Comparison of ENCODE assay signal across 1 cellular context in genomic region chr6:109008951-109009760, GRCh38.
TF ChIP-seq lines count a peak whose summit lies in the region.

No MANE protein-coding gene starts in this region.

TF ChIP-seq in H1, 55 proteins besides CTCF, POLR2A, EP300 and RAD21:
- TF ChIP-seq BACH1 (IDR thresholded peaks at IDR 0.05; ENCODE audit: low read length) = no peak
- no peak for TF ChIP-seq MAFK (IDR thresholded peaks at IDR 0.05; ENCODE audit: low read depth, low read length)
- TF ChIP-seq E2F6 (IDR thresholded peaks at IDR 0.05) = peak; percentile 16; the same call in 1 of the 2 replicates
- no peak for TF ChIP-seq HDAC6 (IDR thresholded peaks at IDR 0.05; ENCODE audit: low read depth, low read length)
- no peak for TF ChIP-seq BRCA1 (IDR thresholded peaks at IDR 0.05; ENCODE audit: low read depth, low read length)
- TF ChIP-seq EZH2 (IDR thresholded peaks at IDR 0.05; ENCODE audit: low read depth, low read length, severe bottlenecking) = no peak
- TF ChIP-seq SUZ12 (IDR thresholded peaks at IDR 0.05; ENCODE audit: low read length) = no peak
- TF ChIP-seq GTF2F1 (IDR thresholded peaks at IDR 0.05; ENCODE audit: borderline replicate concordance, low read depth, low read length) = 0 out of 2 replicates have a peak, but pooled peaks have one; percentile 19
- TF ChIP-seq SP2 (IDR thresholded peaks at IDR 0.05; ENCODE audit: low read length) = peak; percentile 30; the same call in 1 of the 2 replicates
- TF ChIP-seq POU5F1 (IDR thresholded peaks at IDR 0.05; ENCODE audit: low read depth, low read length) = no peak
- TF ChIP-seq ZNF274 (IDR thresholded peaks at IDR 0.05; ENCODE audit: borderline replicate concordance, extremely low read depth, low read length) = no peak
- TF ChIP-seq JUND (IDR thresholded peaks at IDR 0.05; ENCODE audit: low read length) = no peak
- no peak for TF ChIP-seq GABPA (IDR thresholded peaks at IDR 0.05; ENCODE audit: borderline replicate concordance, insufficient read depth, low read length)
- peak; percentile 75; the same call in 1 of the 2 replicates for TF ChIP-seq TBP (IDR thresholded peaks at IDR 0.05; ENCODE audit: low read depth, low read length)
- no peak for TF ChIP-seq CBX8 (IDR thresholded peaks at IDR 0.05; ENCODE audit: borderline replicate concordance, low read depth, low read length)
- TF ChIP-seq CTBP2 (IDR thresholded peaks at IDR 0.05; ENCODE audit: borderline replicate concordance, insufficient read depth, insufficient read length, low read length) = no peak
- TF ChIP-seq RFX5 (IDR thresholded peaks at IDR 0.05; ENCODE audit: borderline replicate concordance, low read depth, low read length) = no peak
- TF ChIP-seq SP1 (IDR thresholded peaks at IDR 0.05; ENCODE audit: low read depth, low read length) = peak; percentile 92
- no peak for TF ChIP-seq SRF (IDR thresholded peaks at IDR 0.05; ENCODE audit: low read depth, low read length)
- TF ChIP-seq RXRA (IDR thresholded peaks at IDR 0.05; ENCODE audit: insufficient read depth, low read depth, low read length) = no peak
- no peak for TF ChIP-seq YY1 (IDR thresholded peaks at IDR 0.05; ENCODE audit: low read depth, low read length)
- TF ChIP-seq SIRT6 (IDR thresholded peaks at IDR 0.05; ENCODE audit: low read length) = no peak
- TF ChIP-seq KDM1A (IDR thresholded peaks at IDR 0.05; ENCODE audit: borderline replicate concordance, low read length) = no peak
- peak; percentile 76; the same call in 1 of the 2 replicates for TF ChIP-seq PHF8 (conservative IDR thresholded peaks at IDR 0.05; ENCODE audit: low read depth, low read length)
- TF ChIP-seq HDAC2 (IDR thresholded peaks at IDR 0.05; ENCODE audit: borderline replicate concordance in 1 of 2, low read depth in 2 of 2, low read length in 2 of 2) = 0 out of 4 replicates have a peak, but pooled peaks of 1 of the 2 experiments have one; percentile 32
- no peak for TF ChIP-seq NANOG (IDR thresholded peaks at IDR 0.05; ENCODE audit: insufficient read depth, low read depth, low read length, poor library complexity, severe bottlenecking)
- TF ChIP-seq CHD1 (IDR thresholded peaks at IDR 0.05; ENCODE audit: low read depth, low read length) = no peak
- TF ChIP-seq TEAD4 (IDR thresholded peaks at IDR 0.05; ENCODE audit: low read depth, low read length) = no peak
- no peak for TF ChIP-seq ATF2 (IDR thresholded peaks at IDR 0.05; ENCODE audit: low read length)
- TF ChIP-seq KDM4A (IDR thresholded peaks at IDR 0.05; ENCODE audit: low read depth, low read length, severe bottlenecking) = peak; percentile 81
- no peak for TF ChIP-seq NRF1 (IDR thresholded peaks at IDR 0.05; ENCODE audit: low read depth, low read length)
- TF ChIP-seq SAP30 (IDR thresholded peaks at IDR 0.05; ENCODE audit: insufficient read depth, insufficient replicate concordance, low read length) = no peak
- TF ChIP-seq TCF12 (IDR thresholded peaks at IDR 0.05; ENCODE audit: low read depth, low read length) = peak; percentile 83; the same call in 1 of the 2 replicates
- peak; percentile 86 for TF ChIP-seq CHD2 (IDR thresholded peaks at IDR 0.05; ENCODE audit: low read length)
- no peak for TF ChIP-seq SIX5 (IDR thresholded peaks at IDR 0.05; ENCODE audit: low read depth, low read length)
- no peak for TF ChIP-seq RNF2 (IDR thresholded peaks at IDR 0.05; ENCODE audit: borderline replicate concordance, low read depth, low read length, missing control alignments, poor library complexity, severe bottlenecking)
- TF ChIP-seq CREB1 (IDR thresholded peaks at IDR 0.05) = peak; percentile 58; the same call in 1 of the 2 replicates
- TF ChIP-seq POLR2AphosphoS5 (IDR thresholded peaks at IDR 0.05; ENCODE audit: low read depth, low read length) = no peak; the same call in 1 of the 2 replicates
- no peak for TF ChIP-seq CHD7 (IDR thresholded peaks at IDR 0.05; ENCODE audit: insufficient replicate concordance, low read length)
- TF ChIP-seq JUN (IDR thresholded peaks at IDR 0.05; ENCODE audit: low read depth, low read length) = no peak
- no peak for TF ChIP-seq CBX5 (IDR thresholded peaks at IDR 0.05; ENCODE audit: low read depth, low read length)
- no peak for TF ChIP-seq FOSL1 (IDR thresholded peaks at IDR 0.05; ENCODE audit: insufficient read depth, low read depth, low read length)
- TF ChIP-seq RBBP5 (IDR thresholded peaks at IDR 0.05; ENCODE audit: borderline replicate concordance, low read depth, low read length) = peak; percentile 95; the same call in 1 of the 2 replicates
- peak; percentile 92 for TF ChIP-seq ASH2L (IDR thresholded peaks at IDR 0.05; ENCODE audit: low read length)
- TF ChIP-seq BCL11A (IDR thresholded peaks at IDR 0.05; ENCODE audit: low read depth in 2 of 2, low read length in 2 of 2) = no peak
- TF ChIP-seq MAX (IDR thresholded peaks at IDR 0.05) = no peak; the same call in 1 of the 2 replicates
- TF ChIP-seq ATF3 (IDR thresholded peaks at IDR 0.05; ENCODE audit: insufficient read depth, low read depth, low read length) = no peak
- TF ChIP-seq TAF7 (optimal IDR thresholded peaks at IDR 0.05; ENCODE audit: borderline replicate concordance, low read depth, low read length) = peak; percentile 66
- no peak for TF ChIP-seq CEBPB (IDR thresholded peaks at IDR 0.05; ENCODE audit: low read depth, low read length)
- TF ChIP-seq TAF1 (IDR thresholded peaks at IDR 0.05; ENCODE audit: low read depth, low read length) = peak; percentile 79; the same call in 1 of the 2 replicates
- TF ChIP-seq SP4 (IDR thresholded peaks at IDR 0.05; ENCODE audit: low read length) = peak; percentile 96
- TF ChIP-seq SIN3A (conservative IDR thresholded peaks at IDR 0.05 in 1 of 2, IDR thresholded peaks at IDR 0.05 in 1 of 2; ENCODE audit: low read depth in 1 of 2, low read length in 2 of 2) = no peak; a peak in 1 of 4 replicates
- TF ChIP-seq USF2 (IDR thresholded peaks at IDR 0.05; ENCODE audit: low read length) = no peak
- no peak for TF ChIP-seq EGR1 (IDR thresholded peaks at IDR 0.05; ENCODE audit: borderline replicate concordance, low read depth, low read length)
- no peak for TF ChIP-seq KDM5A (IDR thresholded peaks at IDR 0.05; ENCODE audit: low read length)
